Comparison of ENCODE assay signal across 1 cellular context in genomic region chr1:229203030-229203751, GRCh38.
TF ChIP-seq lines count a peak whose summit lies in the region.

No MANE protein-coding gene starts in this region.

TF ChIP-seq in HepG2, 621 proteins besides CTCF, POLR2A, EP300 and RAD21 (continued from another document and continues in another):
- TF ChIP-seq ZNF275 (CRISPR knock-in tag; IDR thresholded peaks at IDR 0.05; ENCODE audit: borderline replicate concordance) (no peak), ZNF441 (CRISPR knock-in tag; IDR thresholded peaks at IDR 0.05; ENCODE audit: borderline replicate concordance) (no peak), CHCHD3 (CRISPR knock-in tag; IDR thresholded peaks at IDR 0.05) (no peak), RELA (CRISPR knock-in tag; IDR thresholded peaks at IDR 0.05) (no peak), GTF3A (CRISPR knock-in tag; conservative IDR thresholded peaks at IDR 0.05) (0 out of 2 replicates have a peak, but pooled peaks have one; percentile 63), ZNF329 (CRISPR knock-in tag; IDR thresholded peaks at IDR 0.05; ENCODE audit: low read depth) (no peak), ZNF281 (CRISPR knock-in tag; IDR thresholded peaks at IDR 0.05; ENCODE audit: borderline replicate concordance) (peak; percentile 64; the same call in 1 of the 2 replicates), ATF2 (CRISPR knock-in tag; IDR thresholded peaks at IDR 0.05) (peak; percentile 100), ATF7-NPFF (CRISPR knock-in tag; IDR thresholded peaks at IDR 0.05; ENCODE audit: low read depth) (no peak), JUNB (CRISPR knock-in tag; IDR thresholded peaks at IDR 0.05; ENCODE audit: borderline replicate concordance) (no peak), ZNF792 (CRISPR knock-in tag; IDR thresholded peaks at IDR 0.05) (no peak), ZNF230 (CRISPR knock-in tag; IDR thresholded peaks at IDR 0.05) (no peak; the same call in 1 of the 2 replicates), GLMP (CRISPR knock-in tag; IDR thresholded peaks at IDR 0.05; ENCODE audit: borderline replicate concordance) (no peak), ELK4 (CRISPR knock-in tag; IDR thresholded peaks at IDR 0.05; ENCODE audit: borderline replicate concordance) (no peak), ZNF143 (CRISPR knock-in tag; IDR thresholded peaks at IDR 0.05) (no peak), ZNF550 (CRISPR knock-in tag; IDR thresholded peaks at IDR 0.05; ENCODE audit: borderline replicate concordance) (no peak), FOSL1 (CRISPR knock-in tag; IDR thresholded peaks at IDR 0.05; ENCODE audit: borderline replicate concordance) (no peak), ELF3 (CRISPR knock-in tag; IDR thresholded peaks at IDR 0.05) (peak; percentile 84), RNF219 (CRISPR knock-in tag; IDR thresholded peaks at IDR 0.05) (no peak), HDAC2 (CRISPR knock-in tag; IDR thresholded peaks at IDR 0.05) (peak; percentile 60; the same call in 1 of the 2 replicates), ZFP36L1 (CRISPR knock-in tag; IDR thresholded peaks at IDR 0.05) (no peak), ZNF503 (CRISPR knock-in tag; IDR thresholded peaks at IDR 0.05) (no peak), NFYC (CRISPR knock-in tag; IDR thresholded peaks at IDR 0.05) (peak; percentile 96), ZNF558 (CRISPR knock-in tag; IDR thresholded peaks at IDR 0.05; ENCODE audit: borderline replicate concordance) (no peak), CEBPB (IDR thresholded peaks at IDR 0.05; ENCODE audit: borderline replicate concordance, low read depth, low read length) (no peak), RFXAP (CRISPR knock-in tag; IDR thresholded peaks at IDR 0.05; ENCODE audit: borderline replicate concordance) (0 out of 2 replicates have a peak, but pooled peaks have one; percentile 34), JUND (CRISPR knock-in tag; IDR thresholded peaks at IDR 0.05) (no peak), RBM39 (IDR thresholded peaks at IDR 0.05; ENCODE audit: low read depth, low read length, poor library complexity, severe bottlenecking) (no peak), MIXL1 (CRISPR knock-in tag; IDR thresholded peaks at IDR 0.05) (0 out of 2 replicates have a peak, but pooled peaks have one; percentile 26), RBM22 (optimal IDR thresholded peaks at IDR 0.05; ENCODE audit: low read length) (no peak), ZBTB2 (CRISPR knock-in tag; IDR thresholded peaks at IDR 0.05; ENCODE audit: low read depth) (no peak), SIN3A (IDR thresholded peaks at IDR 0.05; ENCODE audit: borderline replicate concordance, low read depth, low read length) (no peak), NCOR1 (IDR thresholded peaks at IDR 0.05; ENCODE audit: borderline replicate concordance, low read length) (peak; percentile 49; the same call in 1 of the 2 replicates), ETV5 (CRISPR knock-in tag; IDR thresholded peaks at IDR 0.05; ENCODE audit: borderline replicate concordance) (peak; percentile 84; the same call in 1 of the 2 replicates), ZNF775 (CRISPR knock-in tag; IDR thresholded peaks at IDR 0.05; ENCODE audit: borderline replicate concordance) (no peak), TIGD3 (CRISPR knock-in tag; IDR thresholded peaks at IDR 0.05; ENCODE audit: borderline replicate concordance) (no peak), RFX1 (IDR thresholded peaks at IDR 0.05) (no peak), SP5 (CRISPR knock-in tag; IDR thresholded peaks at IDR 0.05; ENCODE audit: borderline replicate concordance, low read depth) (no peak), ZBTB4 (CRISPR knock-in tag; IDR thresholded peaks at IDR 0.05; ENCODE audit: borderline replicate concordance) (peak; percentile 74; the same call in 1 of the 2 replicates), SRSF4 (IDR thresholded peaks at IDR 0.05; ENCODE audit: low read depth, low read length, poor library complexity, severe bottlenecking) (no peak), ZNF562 (CRISPR knock-in tag; IDR thresholded peaks at IDR 0.05; ENCODE audit: borderline replicate concordance) (no peak), TFAP4 (IDR thresholded peaks at IDR 0.05; ENCODE audit: borderline replicate concordance, low read depth) (peak; percentile 41; the same call in 1 of the 2 replicates), RORA (CRISPR knock-in tag; IDR thresholded peaks at IDR 0.05) (no peak)
